1 cellular context compared by ENCODE assay signal in genomic region chr7:36129048-36129534, GRCh38.
TF ChIP-seq lines count a peak whose summit lies in the region.

No MANE protein-coding gene starts in this region.

TF ChIP-seq in HEK293, 187 proteins besides CTCF, POLR2A, EP300 and RAD21 (continued from another document):
- TF ChIP-seq SP2 (tag by site-specific recombination; IDR thresholded peaks at IDR 0.05) = 0 out of 2 replicates have a peak, but pooled peaks have one; percentile 25
- TF ChIP-seq RBAK (tag by site-specific recombination; IDR thresholded peaks at IDR 0.05) = no peak
- TF ChIP-seq ZNF10 (tag by site-specific recombination; IDR thresholded peaks at IDR 0.05) = no peak
- no peak for TF ChIP-seq ZNF140 (tag by site-specific recombination; IDR thresholded peaks at IDR 0.05)
- TF ChIP-seq ZBTB44 (tag by site-specific recombination; IDR thresholded peaks at IDR 0.05) = no peak
- TF ChIP-seq ZNF223 (tag by site-specific recombination; IDR thresholded peaks at IDR 0.05) = no peak
- TF ChIP-seq ZNF596 (tag by site-specific recombination; IDR thresholded peaks at IDR 0.05) = no peak
- TF ChIP-seq ZBTB20 (tag by site-specific recombination; IDR thresholded peaks at IDR 0.05) = peak; percentile 72
- no peak for TF ChIP-seq ZBTB6 (tag by site-specific recombination; IDR thresholded peaks at IDR 0.05)
- peak; percentile 70 for TF ChIP-seq PRDM10 (tag by site-specific recombination; IDR thresholded peaks at IDR 0.05)
- TF ChIP-seq ZNF777 (tag by site-specific recombination; IDR thresholded peaks at IDR 0.05; ENCODE audit: borderline replicate concordance) = no peak
- no peak for TF ChIP-seq BCL11A (tag by site-specific recombination; IDR thresholded peaks at IDR 0.05; ENCODE audit: low read depth)
- no peak for TF ChIP-seq FEZF1 (tag by site-specific recombination; IDR thresholded peaks at IDR 0.05)
- TF ChIP-seq ZBTB26 (tag by site-specific recombination; optimal IDR thresholded peaks at IDR 0.05) = no peak
- TF ChIP-seq ELK4 (IDR thresholded peaks at IDR 0.05; ENCODE audit: borderline replicate concordance, low read depth, low read length) = no peak
- TF ChIP-seq ZNF629 (tag by site-specific recombination; IDR thresholded peaks at IDR 0.05) = 0 out of 2 replicates have a peak, but pooled peaks have one; percentile 31
- TF ChIP-seq KLF9 (tag by site-specific recombination; IDR thresholded peaks at IDR 0.05; ENCODE audit: low read depth) = no peak
- TF ChIP-seq YY1 (tag by site-specific recombination; IDR thresholded peaks at IDR 0.05) = no peak
- TF ChIP-seq MZF1 (tag by site-specific recombination; IDR thresholded peaks at IDR 0.05; ENCODE audit: borderline replicate concordance) = no peak
- no peak for TF ChIP-seq ZBTB11 (tag by site-specific recombination; conservative IDR thresholded peaks at IDR 0.05; ENCODE audit: low read depth)
- peak; percentile 27; the same call in 1 of the 2 replicates for TF ChIP-seq ZNF335 (tag by site-specific recombination; conservative IDR thresholded peaks at IDR 0.05)
- TF ChIP-seq ZNF404 (tag by site-specific recombination; IDR thresholded peaks at IDR 0.05) = no peak
- 0 out of 2 replicates have a peak, but pooled peaks have one; percentile 9 for TF ChIP-seq ZNF449 (tag by site-specific recombination; IDR thresholded peaks at IDR 0.05)
- TF ChIP-seq ZNF654 (tag by site-specific recombination; IDR thresholded peaks at IDR 0.05; ENCODE audit: low read depth) = no peak
- no peak for TF ChIP-seq ZNF837 (tag by site-specific recombination; IDR thresholded peaks at IDR 0.05)
- no peak for TF ChIP-seq TCF7L2 (IDR thresholded peaks at IDR 0.05; ENCODE audit: borderline replicate concordance, low read depth, low read length)
- TF ChIP-seq ZNF426 (tag by site-specific recombination; IDR thresholded peaks at IDR 0.05) = no peak
- peak; percentile 87 for TF ChIP-seq KLF1 (tag by site-specific recombination; IDR thresholded peaks at IDR 0.05)
- TF ChIP-seq ZNF488 (tag by site-specific recombination; IDR thresholded peaks at IDR 0.05) = no peak
- TF ChIP-seq ZNF174 (tag by site-specific recombination; IDR thresholded peaks at IDR 0.05) = no peak
- 0 out of 2 replicates have a peak, but pooled peaks have one; percentile 3 for TF ChIP-seq ZBTB8A (tag by site-specific recombination; IDR thresholded peaks at IDR 0.05)
- TF ChIP-seq ZNF776 (tag by site-specific recombination; IDR thresholded peaks at IDR 0.05; ENCODE audit: borderline replicate concordance) = no peak
- TF ChIP-seq ZNF585B (tag by site-specific recombination; IDR thresholded peaks at IDR 0.05) = no peak
- TF ChIP-seq TSHZ1 (tag by site-specific recombination; IDR thresholded peaks at IDR 0.05; ENCODE audit: borderline replicate concordance) = no peak
- no peak for TF ChIP-seq WT1 (tag by site-specific recombination; IDR thresholded peaks at IDR 0.05)
- no peak for TF ChIP-seq ZNF202 (tag by site-specific recombination; IDR thresholded peaks at IDR 0.05; ENCODE audit: borderline replicate concordance)
- TF ChIP-seq ZSCAN23 (tag by site-specific recombination; IDR thresholded peaks at IDR 0.05) = no peak
- TF ChIP-seq ZNF521 (tag by site-specific recombination; IDR thresholded peaks at IDR 0.05) = no peak
- no peak for TF ChIP-seq ZNF394 (tag by site-specific recombination; IDR thresholded peaks at IDR 0.05; ENCODE audit: borderline replicate concordance)
- TF ChIP-seq ZNF677 (tag by site-specific recombination; IDR thresholded peaks at IDR 0.05) = no peak
